In the genomic region with DNA sequence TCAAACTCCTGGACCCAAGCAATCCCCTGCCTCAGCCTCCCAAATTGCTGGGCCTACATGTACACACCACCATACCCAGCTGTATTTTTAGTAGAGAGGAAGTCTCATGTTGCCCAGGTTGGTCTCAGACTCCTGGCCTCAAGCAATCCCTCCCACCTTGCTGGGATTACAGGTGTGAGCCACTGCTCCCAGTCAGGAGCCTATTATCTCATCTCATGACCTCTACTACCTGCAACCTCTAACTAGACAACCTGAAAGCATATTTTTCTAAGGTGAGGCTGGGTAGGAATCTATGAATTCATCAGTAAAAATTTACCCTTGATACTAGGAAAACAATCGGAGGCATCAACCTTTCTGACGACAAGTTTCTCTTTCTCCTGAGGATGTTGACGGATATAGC, we compare ENCODE assay signal across 30 cellular contexts.
"Had no signal": no experiment of that assay in that cellular context is flagged by ENCODE, and none has a peak within 500 bp of the region (broad histone marks: within the 10 kb centered on the region; RNA-seq: fewer than 3 reads in every experiment).

No MANE protein-coding gene starts in this region.

- H3K27ac ChIP-seq: adrenal gland, esophagus squamous epithelium, gastroesophageal sphincter, lower lobe of right lung, neural progenitor cell, stomach, suprapubic skin, tibial nerve, uterus had no signal

- H3K9ac ChIP-seq: neural progenitor cell had no signal

- H3K36me3 ChIP-seq: neural progenitor cell, uterus had no signal

- H2AFZ ChIP-seq: neural progenitor cell had no signal

- H3K27me3 Mint-ChIP-seq: activated CD8-positive, alpha-beta T cell treated with anti-CD3 and anti-CD28 coated beads for 36 hours; activated naive CD8-positive, alpha-beta T cell; activated T-helper 17 cell treated with anti-CD3 and anti-CD28 coated beads, Interleukin-2, amount 50 U/mL, for 72 hours; central memory CD8-positive, alpha-beta T cell; naive thymus-derived CD4-positive, alpha-beta T cell; stimulated activated memory B cell treated with anti-CD40 and anti-IgM and Interleukin-4, amounts not matched to agents 10 μg/mL and 1 μg/mL and 100 μg/mL, for 72 hours; T-helper 17 cell had no signal

- H3K4me1 ChIP-seq: neural progenitor cell, uterus had no signal

- H3K4me2 ChIP-seq: neural progenitor cell, smooth muscle cell had no signal

- H3K27ac Mint-ChIP-seq: activated CD8-positive, alpha-beta T cell treated with anti-CD3 and anti-CD28 coated beads for 36 hours; activated T-helper 17 cell treated with anti-CD3 and anti-CD28 coated beads, Interleukin-2, amount 50 U/mL, for 72 hours; neural progenitor cell; stimulated activated memory B cell treated with anti-CD40 and anti-IgM and Interleukin-4, amounts not matched to agents 10 μg/mL and 1 μg/mL and 100 μg/mL, for 72 hours; T-helper 17 cell had no signal

- H3K4me3 ChIP-seq: adrenal gland, esophagus squamous epithelium, gastroesophageal sphincter, lower lobe of right lung, neural progenitor cell, sigmoid colon, smooth muscle cell, stomach, suprapubic skin, tibial nerve, uterus had no signal

- H3K27me3 ChIP-seq: adrenal gland, esophagus squamous epithelium, gastroesophageal sphincter, neural progenitor cell, sigmoid colon, stomach, suprapubic skin, tibial nerve, uterus had no signal

- H3K9me3 Mint-ChIP-seq: activated CD8-positive, alpha-beta T cell treated with anti-CD3 and anti-CD28 coated beads for 36 hours; activated T-helper 17 cell treated with anti-CD3 and anti-CD28 coated beads, Interleukin-2, amount 50 U/mL, for 72 hours; central memory CD8-positive, alpha-beta T cell; naive thymus-derived CD4-positive, alpha-beta T cell; stimulated activated memory B cell treated with anti-CD40 and anti-IgM and Interleukin-4, amounts not matched to agents 10 μg/mL and 1 μg/mL and 100 μg/mL, for 72 hours had no signal

- FAIRE-seq: astrocyte, colon had no signal

- H3K4me3 Mint-ChIP-seq: activated CD8-positive, alpha-beta T cell treated with anti-CD3 and anti-CD28 coated beads for 36 hours; activated naive CD8-positive, alpha-beta T cell; activated T-helper 17 cell treated with anti-CD3 and anti-CD28 coated beads, Interleukin-2, amount 50 U/mL, for 72 hours; central memory CD8-positive, alpha-beta T cell; neural progenitor cell; stimulated activated memory B cell treated with anti-CD40 and anti-IgM and Interleukin-4, amounts not matched to agents 10 μg/mL and 1 μg/mL and 100 μg/mL, for 72 hours; T-helper 17 cell had no signal

- ATAC-seq: activated CD8-positive, alpha-beta T cell treated with anti-CD3 and anti-CD28 coated beads for 36 hours; activated T-helper 17 cell treated with anti-CD3 and anti-CD28 coated beads, Interleukin-2, amount 50 U/mL, for 72 hours; gastroesophageal sphincter; left colon; lower lobe of right lung; naive thymus-derived CD4-positive, alpha-beta T cell; stimulated activated memory B cell treated with anti-CD40 and anti-IgM and Interleukin-4, amounts not matched to agents 10 μg/mL and 1 μg/mL and 100 μg/mL, for 72 hours; T-helper 17 cell had no signal

- H3K9me3 ChIP-seq: adrenal gland, esophagus squamous epithelium, gastroesophageal sphincter, lower lobe of right lung, sigmoid colon, stomach, suprapubic skin, tibial nerve, uterus had no signal

- DNase-seq: activated CD4-positive, alpha-beta T cell treated with anti-CD3 and anti-CD28 coated beads for 4 hours; activated CD4-positive, CD25-positive, alpha-beta regulatory T cell; activated CD8-positive, alpha-beta T cell treated with anti-CD3 and anti-CD28 coated beads for 36 hours; activated naive CD4-positive, alpha-beta T cell; activated T-cell treated with anti-CD3 and anti-CD28 coated beads, Interleukin-2, amount 50 U/mL, for 1 hour; adrenal gland; effector memory CD4-positive, alpha-beta T cell; esophagus squamous epithelium; head of caudate nucleus; islet precursor cell; left colon; lower lobe of right lung; naive thymus-derived CD4-positive, alpha-beta T cell; posterior cingulate gyrus; sigmoid colon; stimulated activated CD4-positive, alpha-beta T cell treated with anti-CD3 and anti-CD28 coated beads, Interleukin-15, amount 100 ng/mL, for 24 hours; stomach; T-helper 17 cell; uterus had no signal
